1 cellular context compared by ENCODE assay signal in genomic region chr9:12774861-12775367, GRCh38.
A peak's percentile ranks its signal among the peaks of the same experiment; 100 is the strongest.
TF ChIP-seq lines count a peak whose summit lies in the region.

A gene with protein sequence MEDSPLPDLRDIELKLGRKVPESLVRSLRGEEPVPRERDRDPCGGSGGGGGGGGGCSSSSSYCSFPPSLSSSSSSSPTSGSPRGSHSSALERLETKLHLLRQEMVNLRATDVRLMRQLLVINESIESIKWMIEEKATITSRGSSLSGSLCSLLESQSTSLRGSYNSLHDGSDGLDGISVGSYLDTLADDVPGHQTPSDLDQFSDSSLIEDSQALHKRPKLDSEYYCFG (plus strand): TSS chr9:12775020. CDS start chr9:12775716, 696 bp downstream.

TF ChIP-seq in HepG2, 621 proteins besides CTCF, POLR2A, EP300 and RAD21 (continued from another document and continues in another):
- TF ChIP-seq GATA4 (IDR thresholded peaks at IDR 0.05; ENCODE audit: borderline replicate concordance, low read depth) (no peak), ZNF878 (CRISPR knock-in tag; IDR thresholded peaks at IDR 0.05) (0 out of 2 replicates have a peak, but pooled peaks have one; percentile 40), HNRNPH1 (optimal IDR thresholded peaks at IDR 0.05; ENCODE audit: low read depth, low read length) (no peak), GFI1 (CRISPR knock-in tag; IDR thresholded peaks at IDR 0.05; ENCODE audit: borderline replicate concordance) (no peak), ZKSCAN5 (CRISPR knock-in tag; IDR thresholded peaks at IDR 0.05) (no peak), PITX1 (CRISPR knock-in tag; IDR thresholded peaks at IDR 0.05) (no peak), ZNF703 (CRISPR knock-in tag; IDR thresholded peaks at IDR 0.05; ENCODE audit: borderline replicate concordance) (no peak), MTF1 (CRISPR knock-in tag; IDR thresholded peaks at IDR 0.05) (no peak), ZNF710 (CRISPR knock-in tag; IDR thresholded peaks at IDR 0.05; ENCODE audit: borderline replicate concordance) (no peak), RBAK (CRISPR knock-in tag; IDR thresholded peaks at IDR 0.05) (no peak), SPEN (CRISPR knock-in tag; IDR thresholded peaks at IDR 0.05; ENCODE audit: low read depth) (no peak), ZNF816 (CRISPR knock-in tag; IDR thresholded peaks at IDR 0.05; ENCODE audit: borderline replicate concordance) (no peak), ESRRA (CRISPR knock-in tag; IDR thresholded peaks at IDR 0.05; ENCODE audit: low read depth) (no peak), SALL1 (CRISPR knock-in tag; IDR thresholded peaks at IDR 0.05) (no peak; the same call in 1 of the 2 replicates), TARDBP (CRISPR knock-in tag; IDR thresholded peaks at IDR 0.05) (no peak), BCL6 (CRISPR knock-in tag; IDR thresholded peaks at IDR 0.05) (0 out of 2 replicates have a peak, but pooled peaks have one; percentile 7), MXD3 (CRISPR knock-in tag; IDR thresholded peaks at IDR 0.05) (no peak), HES4 (CRISPR knock-in tag; IDR thresholded peaks at IDR 0.05; ENCODE audit: borderline replicate concordance) (no peak), ZNF615 (CRISPR knock-in tag; IDR thresholded peaks at IDR 0.05; ENCODE audit: borderline replicate concordance) (no peak), ZNF652 (CRISPR knock-in tag; IDR thresholded peaks at IDR 0.05; ENCODE audit: borderline replicate concordance, low read depth) (no peak), ZBTB42 (CRISPR knock-in tag; IDR thresholded peaks at IDR 0.05) (no peak), MTA1 (CRISPR knock-in tag; IDR thresholded peaks at IDR 0.05; ENCODE audit: borderline replicate concordance) (no peak), ZNF678 (CRISPR knock-in tag; IDR thresholded peaks at IDR 0.05) (no peak), MEF2D (CRISPR knock-in tag; IDR thresholded peaks at IDR 0.05) (no peak), ZNF773 (CRISPR knock-in tag; IDR thresholded peaks at IDR 0.05; ENCODE audit: borderline replicate concordance) (no peak), NKX3-1 (CRISPR knock-in tag; IDR thresholded peaks at IDR 0.05) (0 out of 2 replicates have a peak, but pooled peaks have one; percentile 26), ZNF607 (CRISPR knock-in tag; IDR thresholded peaks at IDR 0.05; ENCODE audit: borderline replicate concordance) (peak; percentile 52; the same call in 1 of the 2 replicates), KDM5B (CRISPR knock-in tag; IDR thresholded peaks at IDR 0.05; ENCODE audit: borderline replicate concordance) (no peak), NFIC (IDR thresholded peaks at IDR 0.05; ENCODE audit: low read length) (no peak; the same call in 1 of the 2 replicates), EZH2 (conservative IDR thresholded peaks at IDR 0.05; ENCODE audit: low read depth, low read length) (no peak), KLF16 (CRISPR knock-in tag; IDR thresholded peaks at IDR 0.05) (no peak), ZFP82 (CRISPR knock-in tag; IDR thresholded peaks at IDR 0.05; ENCODE audit: borderline replicate concordance) (no peak), ZFP36 (IDR thresholded peaks at IDR 0.05; ENCODE audit: borderline replicate concordance, low read depth, low read length, partially characterized antibody) (no peak), ARID2 (CRISPR knock-in tag; IDR thresholded peaks at IDR 0.05; ENCODE audit: borderline replicate concordance) (no peak), ZNF280D (CRISPR knock-in tag; IDR thresholded peaks at IDR 0.05) (no peak), FOXA1 (IDR thresholded peaks at IDR 0.05) (no peak), FOXA1 (CRISPR knock-in tag; IDR thresholded peaks at IDR 0.05) (no peak), ZNF576 (CRISPR knock-in tag; IDR thresholded peaks at IDR 0.05) (no peak), MAF1 (CRISPR knock-in tag; IDR thresholded peaks at IDR 0.05; ENCODE audit: borderline replicate concordance) (no peak), SMARCE1 (IDR thresholded peaks at IDR 0.05; ENCODE audit: borderline replicate concordance) (no peak), SMC3 (IDR thresholded peaks at IDR 0.05; ENCODE audit: low read length) (no peak), SP140L (CRISPR knock-in tag; IDR thresholded peaks at IDR 0.05; ENCODE audit: borderline replicate concordance) (no peak), ZNF180 (CRISPR knock-in tag; IDR thresholded peaks at IDR 0.05; ENCODE audit: borderline replicate concordance, low read depth) (no peak), ZNF614 (CRISPR knock-in tag; IDR thresholded peaks at IDR 0.05; ENCODE audit: borderline replicate concordance) (peak; percentile 52; the same call in 1 of the 2 replicates), SNAPC2 (CRISPR knock-in tag; IDR thresholded peaks at IDR 0.05) (no peak), SIX4 (CRISPR knock-in tag; IDR thresholded peaks at IDR 0.05) (no peak), HDAC2 (CRISPR knock-in tag; IDR thresholded peaks at IDR 0.05) (no peak), ZNF446 (CRISPR knock-in tag; IDR thresholded peaks at IDR 0.05) (no peak)
- TF ChIP-seq, protein P1, sequence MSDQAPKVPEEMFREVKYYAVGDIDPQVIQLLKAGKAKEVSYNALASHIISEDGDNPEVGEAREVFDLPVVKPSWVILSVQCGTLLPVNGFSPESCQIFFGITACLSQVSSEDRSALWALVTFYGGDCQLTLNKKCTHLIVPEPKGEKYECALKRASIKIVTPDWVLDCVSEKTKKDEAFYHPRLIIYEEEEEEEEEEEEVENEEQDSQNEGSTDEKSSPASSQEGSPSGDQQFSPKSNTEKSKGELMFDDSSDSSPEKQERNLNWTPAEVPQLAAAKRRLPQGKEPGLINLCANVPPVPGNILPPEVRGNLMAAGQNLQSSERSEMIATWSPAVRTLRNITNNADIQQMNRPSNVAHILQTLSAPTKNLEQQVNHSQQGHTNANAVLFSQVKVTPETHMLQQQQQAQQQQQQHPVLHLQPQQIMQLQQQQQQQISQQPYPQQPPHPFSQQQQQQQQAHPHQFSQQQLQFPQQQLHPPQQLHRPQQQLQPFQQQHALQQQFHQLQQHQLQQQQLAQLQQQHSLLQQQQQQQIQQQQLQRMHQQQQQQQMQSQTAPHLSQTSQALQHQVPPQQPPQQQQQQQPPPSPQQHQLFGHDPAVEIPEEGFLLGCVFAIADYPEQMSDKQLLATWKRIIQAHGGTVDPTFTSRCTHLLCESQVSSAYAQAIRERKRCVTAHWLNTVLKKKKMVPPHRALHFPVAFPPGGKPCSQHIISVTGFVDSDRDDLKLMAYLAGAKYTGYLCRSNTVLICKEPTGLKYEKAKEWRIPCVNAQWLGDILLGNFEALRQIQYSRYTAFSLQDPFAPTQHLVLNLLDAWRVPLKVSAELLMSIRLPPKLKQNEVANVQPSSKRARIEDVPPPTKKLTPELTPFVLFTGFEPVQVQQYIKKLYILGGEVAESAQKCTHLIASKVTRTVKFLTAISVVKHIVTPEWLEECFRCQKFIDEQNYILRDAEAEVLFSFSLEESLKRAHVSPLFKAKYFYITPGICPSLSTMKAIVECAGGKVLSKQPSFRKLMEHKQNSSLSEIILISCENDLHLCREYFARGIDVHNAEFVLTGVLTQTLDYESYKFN (CRISPR knock-in tag; conservative IDR thresholded peaks at IDR 0.05) = no peak
- TF ChIP-seq, protein P2, sequence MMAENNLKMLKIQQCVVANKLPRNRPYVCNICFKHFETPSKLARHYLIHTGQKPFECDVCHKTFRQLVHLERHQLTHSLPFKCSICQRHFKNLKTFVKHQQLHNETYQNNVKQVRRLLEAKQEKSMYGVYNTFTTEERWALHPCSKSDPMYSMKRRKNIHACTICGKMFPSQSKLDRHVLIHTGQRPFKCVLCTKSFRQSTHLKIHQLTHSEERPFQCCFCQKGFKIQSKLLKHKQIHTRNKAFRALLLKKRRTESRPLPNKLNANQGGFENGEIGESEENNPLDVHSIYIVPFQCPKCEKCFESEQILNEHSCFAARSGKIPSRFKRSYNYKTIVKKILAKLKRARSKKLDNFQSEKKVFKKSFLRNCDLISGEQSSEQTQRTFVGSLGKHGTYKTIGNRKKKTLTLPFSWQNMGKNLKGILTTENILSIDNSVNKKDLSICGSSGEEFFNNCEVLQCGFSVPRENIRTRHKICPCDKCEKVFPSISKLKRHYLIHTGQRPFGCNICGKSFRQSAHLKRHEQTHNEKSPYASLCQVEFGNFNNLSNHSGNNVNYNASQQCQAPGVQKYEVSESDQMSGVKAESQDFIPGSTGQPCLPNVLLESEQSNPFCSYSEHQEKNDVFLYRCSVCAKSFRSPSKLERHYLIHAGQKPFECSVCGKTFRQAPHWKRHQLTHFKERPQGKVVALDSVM (CRISPR knock-in tag; IDR thresholded peaks at IDR 0.05) = no peak
- TF ChIP-seq, protein P3, sequence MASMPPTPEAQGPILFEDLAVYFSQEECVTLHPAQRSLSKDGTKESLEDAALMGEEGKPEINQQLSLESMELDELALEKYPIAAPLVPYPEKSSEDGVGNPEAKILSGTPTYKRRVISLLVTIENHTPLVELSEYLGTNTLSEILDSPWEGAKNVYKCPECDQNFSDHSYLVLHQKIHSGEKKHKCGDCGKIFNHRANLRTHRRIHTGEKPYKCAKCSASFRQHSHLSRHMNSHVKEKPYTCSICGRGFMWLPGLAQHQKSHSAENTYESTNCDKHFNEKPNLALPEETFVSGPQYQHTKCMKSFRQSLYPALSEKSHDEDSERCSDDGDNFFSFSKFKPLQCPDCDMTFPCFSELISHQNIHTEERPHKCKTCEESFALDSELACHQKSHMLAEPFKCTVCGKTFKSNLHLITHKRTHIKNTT (CRISPR knock-in tag; IDR thresholded peaks at IDR 0.05) = no peak
- TF ChIP-seq, protein P4, sequence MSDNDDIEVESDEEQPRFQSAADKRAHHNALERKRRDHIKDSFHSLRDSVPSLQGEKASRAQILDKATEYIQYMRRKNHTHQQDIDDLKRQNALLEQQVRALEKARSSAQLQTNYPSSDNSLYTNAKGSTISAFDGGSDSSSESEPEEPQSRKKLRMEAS (IDR thresholded peaks at IDR 0.05) = no peak
- TF ChIP-seq, protein P5, sequence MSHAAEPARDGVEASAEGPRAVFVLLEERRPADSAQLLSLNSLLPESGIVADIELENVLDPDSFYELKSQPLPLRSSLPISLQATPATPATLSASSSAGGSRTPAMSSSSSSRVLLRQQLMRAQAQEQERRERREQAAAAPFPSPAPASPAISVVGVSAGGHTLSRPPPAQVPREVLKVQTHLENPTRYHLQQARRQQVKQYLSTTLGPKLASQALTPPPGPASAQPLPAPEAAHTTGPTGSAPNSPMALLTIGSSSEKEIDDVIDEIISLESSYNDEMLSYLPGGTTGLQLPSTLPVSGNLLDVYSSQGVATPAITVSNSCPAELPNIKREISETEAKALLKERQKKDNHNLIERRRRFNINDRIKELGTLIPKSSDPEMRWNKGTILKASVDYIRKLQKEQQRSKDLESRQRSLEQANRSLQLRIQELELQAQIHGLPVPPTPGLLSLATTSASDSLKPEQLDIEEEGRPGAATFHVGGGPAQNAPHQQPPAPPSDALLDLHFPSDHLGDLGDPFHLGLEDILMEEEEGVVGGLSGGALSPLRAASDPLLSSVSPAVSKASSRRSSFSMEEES (CRISPR knock-in tag; IDR thresholded peaks at IDR 0.05) = no peak
- TF ChIP-seq, protein P6, sequence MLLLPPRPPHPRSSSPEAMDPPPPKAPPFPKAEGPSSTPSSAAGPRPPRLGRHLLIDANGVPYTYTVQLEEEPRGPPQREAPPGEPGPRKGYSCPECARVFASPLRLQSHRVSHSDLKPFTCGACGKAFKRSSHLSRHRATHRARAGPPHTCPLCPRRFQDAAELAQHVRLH (CRISPR knock-in tag; IDR thresholded peaks at IDR 0.05; ENCODE audit: borderline replicate concordance, low read depth) = 0 out of 2 replicates have a peak, but pooled peaks have one; percentile 38
- TF ChIP-seq, protein P7, sequence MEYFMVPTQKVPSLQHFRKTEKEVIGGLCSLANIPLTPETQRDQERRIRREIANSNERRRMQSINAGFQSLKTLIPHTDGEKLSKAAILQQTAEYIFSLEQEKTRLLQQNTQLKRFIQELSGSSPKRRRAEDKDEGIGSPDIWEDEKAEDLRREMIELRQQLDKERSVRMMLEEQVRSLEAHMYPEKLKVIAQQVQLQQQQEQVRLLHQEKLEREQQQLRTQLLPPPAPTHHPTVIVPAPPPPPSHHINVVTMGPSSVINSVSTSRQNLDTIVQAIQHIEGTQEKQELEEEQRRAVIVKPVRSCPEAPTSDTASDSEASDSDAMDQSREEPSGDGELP (IDR thresholded peaks at IDR 0.05; ENCODE audit: borderline replicate concordance, low read depth) = no peak
